Comparison of ENCODE assay signal across 9 cellular contexts in the genomic region with DNA sequence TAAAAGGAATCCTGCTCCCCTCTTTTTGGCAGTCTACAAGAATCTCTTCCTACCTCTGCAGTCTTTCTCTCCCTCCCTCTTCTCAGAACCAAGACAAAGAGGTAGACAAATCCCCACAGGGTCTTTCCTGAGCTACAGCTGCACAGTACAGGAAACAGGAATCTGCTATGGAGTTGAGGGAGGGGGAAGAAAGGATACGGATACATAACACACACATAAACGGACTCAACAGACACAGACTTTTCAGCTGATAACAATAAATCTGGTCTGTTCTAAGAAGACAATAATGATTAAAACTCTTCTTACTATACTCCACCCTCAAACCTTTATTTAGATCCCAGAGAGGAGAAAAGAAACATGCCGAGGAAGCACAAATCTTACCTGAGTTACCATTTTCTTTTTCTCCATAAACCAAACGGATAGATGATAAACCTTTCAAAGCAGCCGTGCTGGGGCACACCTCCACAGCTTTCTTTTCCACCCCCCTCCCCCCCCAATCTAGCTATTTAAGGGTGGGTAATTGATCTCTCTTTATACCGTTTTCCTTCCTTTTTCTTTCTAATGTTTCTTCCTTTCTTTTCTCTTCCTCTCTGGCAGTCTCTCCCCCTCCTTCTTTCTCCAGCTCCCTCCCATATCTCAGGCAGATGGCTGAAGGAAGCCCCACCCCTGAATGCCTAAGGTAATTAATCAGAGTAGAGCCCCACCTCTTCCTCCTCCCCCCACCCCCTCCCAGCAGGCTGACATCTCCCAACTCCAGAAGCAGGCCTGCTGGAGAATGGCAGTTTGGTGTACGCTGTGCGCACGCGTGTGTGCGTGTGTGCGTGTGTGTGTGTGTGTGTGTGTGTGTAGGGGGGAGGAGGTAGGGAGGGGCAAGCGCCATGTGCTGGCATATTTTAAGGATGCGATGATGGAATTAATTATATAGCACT.
DNase-seq lines count a peak whose midpoint lies in the region; ATAC-seq, FAIRE-seq and TF ChIP-seq lines count a peak whose summit lies in the region.
"Had no signal": no experiment of that assay in that cellular context is flagged by ENCODE, and none has a peak within 500 bp of the region (broad histone marks: within the 10 kb centered on the region; RNA-seq: fewer than 3 reads in every experiment).

No MANE protein-coding gene starts in this region.

- WGBS in lung, 2 donors = 7 to 8% methylated on average over 14 of the region's 14 CpGs

- H3K36me3 ChIP-seq in lung (ENCODE audit: control insufficient read depth in 2 of 2, insufficient read depth in 2 of 2, low read length in 2 of 2) (no peaks in the 10 kb centered on the region), tibial artery (no peaks in the 10 kb centered on the region)

- H3K4me3 ChIP-seq in lung = peak overlapping the region; percentile 56
- peak overlapping the region; percentile 48 to 57 for H3K4me3 ChIP-seq in tibial artery

- H3K9me3 ChIP-seq in lung (ENCODE audit: control insufficient read depth in 2 of 2, insufficient read depth in 1 of 2, low read length in 1 of 2) (no peaks in the 10 kb centered on the region), tibial artery (no peaks in the 10 kb centered on the region)

- FAIRE-seq in GM19239 (lab: Jason Lieb, UNC) = no peak

- H3K27me3 Mint-ChIP-seq in endothelial cell (ENCODE audit: unreplicated experiment) = peaks cover 8% of the 10 kb centered on the region

- intact Hi-C loops in tibial artery (cut with DNase I; ENCODE audit: low total_unique reads) = loop anchor here (10.0 kb wide), 2 partner anchors 55 kb away; no protein-coding TSS in a partner anchor

- H3K4me1 ChIP-seq in lung (ENCODE audit: control insufficient read depth in 2 of 2, insufficient read depth in 2 of 2, low read length in 2 of 2) (peaks cover 5 to 21% of the 10 kb centered on the region in 2 donors), tibial artery (peaks cover 0 to 66% (median 27%) of the 10 kb centered on the region in 4 donors)

- H3K27ac Mint-ChIP-seq in endothelial cell (ENCODE audit: unreplicated experiment) = peak overlapping the region; percentile 98
- H3K27ac Mint-ChIP-seq: IgD-negative memory B cell had no signal

- no peaks in the 10 kb centered on the region for H3K9me3 Mint-ChIP-seq in endothelial cell (ENCODE audit: unreplicated experiment)
- H3K9me3 Mint-ChIP-seq: IgD-negative memory B cell had no signal

- H3K27ac ChIP-seq in lung (ENCODE audit: low read depth in 1 of 2, low read length in 1 of 2) (peak overlapping the region; percentile 80 to 88), tibial artery (peak overlapping the region; percentile 64 to 66)

- H3K4me1 Mint-ChIP-seq in endothelial cell (ENCODE audit: unreplicated experiment) = peaks cover 64% of the 10 kb centered on the region

- DNase-seq in COR-L47 (lab: John Stamatoyannopoulos, UW) = peak; percentile 98
- DNase-seq in LoVo (ENCODE audit: low spot score) = peak; percentile 88
- DNase-seq in RPMI7951 (ENCODE audit: low read depth) = peak; percentile 97
- DNase-seq in endothelial cell (ENCODE audit: low spot score) = peak; percentile 83
- DNase-seq in lung (ENCODE audit: low spot score) = peak; percentile 86
- DNase-seq in tibial artery = peak; percentile 83 to 90
- DNase-seq in GM19239 (ENCODE audit: insufficient read length, low spot score) = no peak

- TF ChIP-seq CTCF in endothelial cell (IDR thresholded peaks at IDR 0.05; ENCODE audit: unreplicated experiment) (no peak), lung (IDR thresholded peaks at IDR 0.05; ENCODE audit: control extremely low read depth, extremely low read depth) (no peak), tibial artery (IDR thresholded peaks at IDR 0.05) (no peak)

- H3K4me3 Mint-ChIP-seq in endothelial cell (ENCODE audit: unreplicated experiment) = peak overlapping the region; percentile 92
- H3K4me3 Mint-ChIP-seq: IgD-negative memory B cell had no signal

- no peaks in the 10 kb centered on the region for H3K27me3 ChIP-seq in lung (ENCODE audit: control insufficient read depth, insufficient read depth)
- H3K27me3 ChIP-seq in tibial artery = no peaks in the 10 kb centered on the region

- no peaks in the 10 kb centered on the region for H3K36me3 Mint-ChIP-seq in endothelial cell (ENCODE audit: low read depth, unreplicated experiment)
- H3K36me3 Mint-ChIP-seq: IgD-negative memory B cell had no signal

- ATAC-seq in lung (ENCODE audit: insufficient read depth, low FRiP score) (peak; percentile 80), HG03175 (IDR thresholded peaks at IDR 0.05; ENCODE audit: unreplicated experiment) (no peak)
